ENCODE assay signal across 12 cellular contexts in the genomic region with DNA sequence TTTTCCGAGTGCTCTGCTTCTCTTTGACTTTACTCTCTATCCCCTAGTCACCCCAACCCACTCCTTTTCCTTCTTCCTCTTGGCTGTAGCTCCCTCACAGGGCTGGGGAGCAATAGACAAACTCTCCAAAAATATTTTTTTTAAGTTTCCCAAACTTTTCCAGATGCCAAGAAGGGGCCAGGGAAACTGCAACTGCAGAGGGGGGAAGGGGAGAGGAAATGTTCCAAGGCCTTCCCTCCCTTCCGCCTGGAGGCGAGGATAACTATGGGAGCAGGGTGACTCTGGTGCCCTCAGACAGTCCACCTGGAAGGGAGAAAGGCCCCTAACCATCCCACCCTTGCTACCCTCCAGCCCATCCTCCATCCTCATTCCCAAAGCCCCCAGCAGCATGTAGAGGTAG. TPM values are rescaled to one million over a fixed set of nuclear protein-coding genes. Genes with fewer than 3 reads are reported as not detected.
DNase-seq lines count a peak whose midpoint lies in the region; ATAC-seq and TF ChIP-seq lines count a peak whose summit lies in the region.
"Had no signal": no experiment of that assay in that cellular context is flagged by ENCODE, and none has a peak within 500 bp of the region (broad histone marks: within the 10 kb centered on the region; RNA-seq: fewer than 3 reads in every experiment).

No MANE protein-coding gene starts in this region.

- DNase-seq in AG09319 (ENCODE audit: extremely low read depth, low read depth) (no peak), adipocyte (ENCODE audit: low read depth) (peak; percentile 25), left ventricle myocardium inferior (no peak), MM.1S (no peak), amniotic stem cell (lab: John Stamatoyannopoulos, UW) (no peak), foreskin melanocyte (no peak)
- DNase-seq: activated CD4-positive, alpha-beta T cell treated with anti-CD3 and anti-CD28 coated beads for 36 hours; activated naive CD4-positive, alpha-beta T cell treated with anti-CD3 and anti-CD28 coated beads, Interleukin-2, amount 50 U/mL, for 16 hours; NCI-H1930 had no signal

- TF ChIP-seq CTCF in AG09319 (IDR thresholded peaks at IDR 0.05; ENCODE audit: low read depth, low read length) (peak; percentile 1), left ventricle myocardium inferior (IDR thresholded peaks at IDR 0.05; ENCODE audit: borderline replicate concordance) (no peak), MM.1S (IDR thresholded peaks at IDR 0.05; ENCODE audit: low read length) (no peak)

- H4K20me1 ChIP-seq in MM.1S (ENCODE audit: insufficient read depth, low read length): no peaks in the 10 kb centered on the region

- H3F3A ChIP-seq in MM.1S (ENCODE audit: insufficient read depth, low read length): no peaks in the 10 kb centered on the region

- H3K9ac ChIP-seq in adipocyte (ENCODE audit: low read length) (peak overlapping the region; percentile 91), rectal smooth muscle tissue (ENCODE audit: low read length) (no peak overlapping the region), MM.1S (ENCODE audit: low read length) (no peak overlapping the region)

- no peaks in the 10 kb centered on the region for H3K27me3 ChIP-seq in adipocyte (replicated peaks; ENCODE audit: control insufficient read depth, insufficient read depth, low read length)
- H3K27me3 ChIP-seq in left ventricle myocardium inferior (ENCODE audit: low read depth): no peaks in the 10 kb centered on the region
- no peaks in the 10 kb centered on the region for H3K27me3 ChIP-seq in rectal smooth muscle tissue (ENCODE audit: control insufficient read depth, insufficient read depth, low read length)
- peaks cover 21% of the 10 kb centered on the region for H3K27me3 ChIP-seq in MM.1S (replicated peaks; ENCODE audit: insufficient read depth, low read length)

- H3K4me3 ChIP-seq in adipocyte (ENCODE audit: low read length): peak overlapping the region; percentile 39
- peak overlapping the region; percentile 42 for H3K4me3 ChIP-seq in left ventricle myocardium inferior
- H3K4me3 ChIP-seq in rectal smooth muscle tissue (ENCODE audit: low read length): peak overlapping the region; percentile 41
- H3K4me3 ChIP-seq in MM.1S (ENCODE audit: low read length): no peak overlapping the region
- H3K4me3 ChIP-seq: BLaER1 treated with 17β-estradiol and CSF1 and Interleukin-3, amounts not matched to agents 10 nM and 100 nM had no signal

- ATAC-seq in GM18858 (IDR thresholded peaks at IDR 0.05; ENCODE audit: unreplicated experiment): no peak
- ATAC-seq: activated CD4-positive, alpha-beta T cell treated with anti-CD3 and anti-CD28 coated beads for 36 hours had no signal

- H3K36me3 ChIP-seq in adipocyte (ENCODE audit: control insufficient read depth, insufficient read depth, low read length, severe bottlenecking) (no peaks in the 10 kb centered on the region), left ventricle myocardium inferior (no peaks in the 10 kb centered on the region), rectal smooth muscle tissue (ENCODE audit: control insufficient read depth, insufficient read depth, low read length) (no peaks in the 10 kb centered on the region), MM.1S (replicated peaks; ENCODE audit: insufficient read depth, low read length) (no peaks in the 10 kb centered on the region)

- no peaks in the 10 kb centered on the region for H3K9me2 ChIP-seq in MM.1S (replicated peaks; ENCODE audit: insufficient read depth, low read length)

- intact Hi-C loops in left ventricle myocardium inferior (cut with micrococcal nuclease): no loop called here

- no peak overlapping the region for H3K4me2 ChIP-seq in MM.1S (ENCODE audit: low read depth, low read length)

- H3K9me3 ChIP-seq in adipocyte (ENCODE audit: control insufficient read depth, low read length) (no peaks in the 10 kb centered on the region), left ventricle myocardium inferior (replicated peaks) (no peaks in the 10 kb centered on the region), MM.1S (replicated peaks; ENCODE audit: insufficient read depth, low read length) (no peaks in the 10 kb centered on the region)
- H3K9me3 ChIP-seq: BLaER1 treated with 17β-estradiol and CSF1 and Interleukin-3, amounts not matched to agents 10 nM and 100 nM had no signal

- peaks cover 83% of the 10 kb centered on the region for H3K4me1 ChIP-seq in adipocyte (ENCODE audit: control insufficient read depth, insufficient read depth, low read length)
- peaks cover 93% of the 10 kb centered on the region for H3K4me1 ChIP-seq in left ventricle myocardium inferior
- H3K4me1 ChIP-seq in rectal smooth muscle tissue (ENCODE audit: control insufficient read depth, insufficient read depth, low read length): peaks cover 79% of the 10 kb centered on the region
- H3K4me1 ChIP-seq in MM.1S (ENCODE audit: low read length): peaks cover 7% of the 10 kb centered on the region

- no peaks in the 10 kb centered on the region for H3K79me2 ChIP-seq in MM.1S (ENCODE audit: low read length)

- no peak overlapping the region for H2AFZ ChIP-seq in MM.1S (ENCODE audit: low read length)

- H3K27ac ChIP-seq in left ventricle myocardium inferior (replicated peaks): peak overlapping the region; percentile 98
- H3K27ac ChIP-seq in rectal smooth muscle tissue (ENCODE audit: low read depth, low read length): peak overlapping the region; percentile 95
- H3K27ac ChIP-seq in MM.1S (ENCODE audit: low read length): no peak overlapping the region
- H3K27ac ChIP-seq: BLaER1 treated with 17β-estradiol and CSF1 and Interleukin-3, amounts not matched to agents 10 nM and 100 nM had no signal

RNA-seq across cellular contexts. Expression of a gene that starts 49.4 kb away (rescaled TPM):
- total RNA-seq in left ventricle myocardium inferior: 6.3 TPM

RNA-seq across cellular contexts. Expression of a gene that starts 58.0 kb away (rescaled TPM):
- 118 TPM for total RNA-seq in left ventricle myocardium inferior
